1 cellular context compared by ENCODE assay signal in genomic region chrX:140050906-140051305, GRCh38.
TF ChIP-seq lines count a peak whose summit lies in the region.

No MANE protein-coding gene starts in this region.

TF ChIP-seq in HepG2, 621 proteins besides CTCF, POLR2A, EP300 and RAD21 (continued from another document):
- TF ChIP-seq, protein P1, sequence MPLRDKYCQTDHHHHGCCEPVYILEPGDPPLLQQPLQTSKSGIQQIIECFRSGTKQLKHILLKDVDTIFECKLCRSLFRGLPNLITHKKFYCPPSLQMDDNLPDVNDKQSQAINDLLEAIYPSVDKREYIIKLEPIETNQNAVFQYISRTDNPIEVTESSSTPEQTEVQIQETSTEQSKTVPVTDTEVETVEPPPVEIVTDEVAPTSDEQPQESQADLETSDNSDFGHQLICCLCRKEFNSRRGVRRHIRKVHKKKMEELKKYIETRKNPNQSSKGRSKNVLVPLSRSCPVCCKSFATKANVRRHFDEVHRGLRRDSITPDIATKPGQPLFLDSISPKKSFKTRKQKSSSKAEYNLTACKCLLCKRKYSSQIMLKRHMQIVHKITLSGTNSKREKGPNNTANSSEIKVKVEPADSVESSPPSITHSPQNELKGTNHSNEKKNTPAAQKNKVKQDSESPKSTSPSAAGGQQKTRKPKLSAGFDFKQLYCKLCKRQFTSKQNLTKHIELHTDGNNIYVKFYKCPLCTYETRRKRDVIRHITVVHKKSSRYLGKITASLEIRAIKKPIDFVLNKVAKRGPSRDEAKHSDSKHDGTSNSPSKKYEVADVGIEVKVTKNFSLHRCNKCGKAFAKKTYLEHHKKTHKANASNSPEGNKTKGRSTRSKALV (CRISPR knock-in tag; IDR thresholded peaks at IDR 0.05) = no peak
- TF ChIP-seq ZNF543 (CRISPR knock-in tag; IDR thresholded peaks at IDR 0.05) (no peak), ZBTB33 (CRISPR knock-in tag; IDR thresholded peaks at IDR 0.05) (no peak), ZNF670 (CRISPR knock-in tag; IDR thresholded peaks at IDR 0.05; ENCODE audit: borderline replicate concordance) (no peak), NFRKB (IDR thresholded peaks at IDR 0.05) (no peak)
